ENCODE assay signal across 26 cellular contexts in the genomic region with DNA sequence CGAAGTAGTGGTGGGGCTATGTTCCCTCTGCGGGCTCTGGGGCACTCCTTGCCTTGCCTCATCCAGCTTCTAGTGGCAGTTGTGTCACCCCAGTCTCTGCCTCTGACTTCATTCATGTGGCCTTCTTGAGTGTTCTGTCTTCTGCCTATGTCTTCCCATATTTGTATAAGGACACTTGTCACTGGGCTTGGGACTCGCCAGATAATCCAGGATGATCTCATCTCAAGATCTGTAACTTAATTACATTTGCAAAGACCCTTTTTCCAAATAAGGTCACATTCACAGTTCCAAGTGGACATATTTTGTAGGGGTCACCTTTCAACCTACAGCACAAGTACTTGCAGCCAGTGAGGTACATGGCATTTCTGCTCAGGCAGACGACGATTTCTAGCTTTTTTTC. TPM values are rescaled to one million over a fixed set of nuclear protein-coding genes. Genes with fewer than 3 reads are reported as not detected.
"Had no signal": no experiment of that assay in that cellular context is flagged by ENCODE, and none has a peak within 500 bp of the region (broad histone marks: within the 10 kb centered on the region; RNA-seq: fewer than 3 reads in every experiment).

No MANE protein-coding gene starts in this region.

- H3K9ac ChIP-seq: parathyroid adenoma had no signal

- ATAC-seq: foreskin keratinocyte; mucosa of descending colon; naive thymus-derived CD8-positive, alpha-beta T cell; psoas muscle; right lobe of liver; stimulated activated memory B cell treated with anti-CD40 and anti-IgM and Interleukin-4, amounts not matched to agents 10 μg/mL and 1 μg/mL and 100 μg/mL, for 72 hours; upper lobe of right lung had no signal

- H3K36me3 Mint-ChIP-seq: naive thymus-derived CD8-positive, alpha-beta T cell; stimulated activated memory B cell treated with anti-CD40 and anti-IgM and Interleukin-4, amounts not matched to agents 10 μg/mL and 1 μg/mL and 100 μg/mL, for 72 hours had no signal

- H3K27ac Mint-ChIP-seq: naive thymus-derived CD8-positive, alpha-beta T cell; stimulated activated memory B cell treated with anti-CD40 and anti-IgM and Interleukin-4, amounts not matched to agents 10 μg/mL and 1 μg/mL and 100 μg/mL, for 72 hours; stimulated activated naive CD8-positive, alpha-beta T cell treated with anti-CD3 and anti-CD28 coated beads, Interleukin-15, Interleukin-2, amounts not matched to agents 100 ng/mL and 50 ng/mL, for 24 hours had no signal

- H3K27ac ChIP-seq: foreskin keratinocyte, hepatocyte, parathyroid adenoma, psoas muscle, right lobe of liver, spleen, testis, tibial nerve, upper lobe of right lung, vagina had no signal

- H3K4me3 Mint-ChIP-seq: dendritic cell treated with granulocyte-macrophage colony-stimulating factor and Interleukin-4, amounts not matched to agents 40 ng/mL and 50 ng/mL, for 4 days; naive thymus-derived CD8-positive, alpha-beta T cell; stimulated activated memory B cell treated with anti-CD40 and anti-IgM and Interleukin-4, amounts not matched to agents 10 μg/mL and 1 μg/mL and 100 μg/mL, for 72 hours; stimulated activated naive CD8-positive, alpha-beta T cell treated with anti-CD3 and anti-CD28 coated beads, Interleukin-15, Interleukin-2, amounts not matched to agents 100 ng/mL and 50 ng/mL, for 24 hours had no signal

- H3K4me1 ChIP-seq: parathyroid adenoma, psoas muscle, right lobe of liver, testis, upper lobe of right lung had no signal

- H3K4me1 Mint-ChIP-seq: stimulated activated memory B cell treated with anti-CD40 and anti-IgM and Interleukin-4, amounts not matched to agents 10 μg/mL and 1 μg/mL and 100 μg/mL, for 72 hours had no signal

- H3K9me3 ChIP-seq: mucosa of descending colon, psoas muscle, right lobe of liver, spleen, testis, tibial nerve, upper lobe of right lung, vagina had no signal

- DNase-seq: foreskin keratinocyte; mammary epithelial cell; mucosa of descending colon; naive thymus-derived CD8-positive, alpha-beta T cell; occipital lobe; psoas muscle; retina; spleen; stimulated activated CD4-positive, alpha-beta T cell treated with anti-CD3 and anti-CD28 coated beads, Interleukin-15, amount 100 ng/mL, for 24 hours; stimulated activated CD4-positive, alpha-beta T cell treated with anti-CD3 and anti-CD28 coated beads, Interleukin-1b, Interleukin-23, amount 100 ng/mL, for 48 hours; stimulated activated CD4-positive, alpha-beta T cell treated with anti-CD3 and anti-CD28 coated beads, Interleukin-4, amount 100 ng/mL, for 24 hours; testis; upper lobe of right lung had no signal

- H2AFZ ChIP-seq: hepatocyte, parathyroid adenoma had no signal

- H3K79me2 ChIP-seq: hepatocyte, parathyroid adenoma had no signal

- H3K9me3 Mint-ChIP-seq: naive thymus-derived CD8-positive, alpha-beta T cell had no signal

- H3K4me3 ChIP-seq: hepatocyte, mucosa of descending colon, psoas muscle, right lobe of liver, spleen, testis, tibial nerve, upper lobe of right lung, vagina had no signal

- H3K36me3 ChIP-seq: right lobe of liver, spleen, tibial nerve, upper lobe of right lung, vagina had no signal

- H3K4me2 ChIP-seq: hepatocyte had no signal

- H3K27me3 ChIP-seq: foreskin keratinocyte, hepatocyte, right lobe of liver, testis, tibial nerve, upper lobe of right lung, vagina had no signal

RNA-seq across cellular contexts. Expression of a gene that starts 30.3 kb away (rescaled TPM):
- total RNA-seq: epithelial cell of proximal tubule; foreskin keratinocyte; hepatocyte; kidney epithelial cell; lower leg skin; mammary epithelial cell; mucosa of descending colon; naive thymus-derived CD8-positive, alpha-beta T cell; occipital lobe; psoas muscle; right lobe of liver; skeletal muscle tissue; spleen; testis; tibial nerve; upper lobe of right lung; vagina had no signal
- polyA plus RNA-seq: foreskin keratinocyte, mammary epithelial cell, psoas muscle, spleen had no signal

RNA-seq across cellular contexts. Expression of a gene that starts 32.5 kb away (rescaled TPM):
- total RNA-seq: epithelial cell of proximal tubule; foreskin keratinocyte; hepatocyte; kidney epithelial cell; lower leg skin; mammary epithelial cell; mucosa of descending colon; naive thymus-derived CD8-positive, alpha-beta T cell; occipital lobe; psoas muscle; right lobe of liver; skeletal muscle tissue; spleen; subcutaneous adipose tissue; testis; tibial nerve; upper lobe of right lung; vagina had no signal
- polyA plus RNA-seq: foreskin keratinocyte, hepatocyte, mammary epithelial cell, psoas muscle, spleen had no signal
